In the genomic region with DNA sequence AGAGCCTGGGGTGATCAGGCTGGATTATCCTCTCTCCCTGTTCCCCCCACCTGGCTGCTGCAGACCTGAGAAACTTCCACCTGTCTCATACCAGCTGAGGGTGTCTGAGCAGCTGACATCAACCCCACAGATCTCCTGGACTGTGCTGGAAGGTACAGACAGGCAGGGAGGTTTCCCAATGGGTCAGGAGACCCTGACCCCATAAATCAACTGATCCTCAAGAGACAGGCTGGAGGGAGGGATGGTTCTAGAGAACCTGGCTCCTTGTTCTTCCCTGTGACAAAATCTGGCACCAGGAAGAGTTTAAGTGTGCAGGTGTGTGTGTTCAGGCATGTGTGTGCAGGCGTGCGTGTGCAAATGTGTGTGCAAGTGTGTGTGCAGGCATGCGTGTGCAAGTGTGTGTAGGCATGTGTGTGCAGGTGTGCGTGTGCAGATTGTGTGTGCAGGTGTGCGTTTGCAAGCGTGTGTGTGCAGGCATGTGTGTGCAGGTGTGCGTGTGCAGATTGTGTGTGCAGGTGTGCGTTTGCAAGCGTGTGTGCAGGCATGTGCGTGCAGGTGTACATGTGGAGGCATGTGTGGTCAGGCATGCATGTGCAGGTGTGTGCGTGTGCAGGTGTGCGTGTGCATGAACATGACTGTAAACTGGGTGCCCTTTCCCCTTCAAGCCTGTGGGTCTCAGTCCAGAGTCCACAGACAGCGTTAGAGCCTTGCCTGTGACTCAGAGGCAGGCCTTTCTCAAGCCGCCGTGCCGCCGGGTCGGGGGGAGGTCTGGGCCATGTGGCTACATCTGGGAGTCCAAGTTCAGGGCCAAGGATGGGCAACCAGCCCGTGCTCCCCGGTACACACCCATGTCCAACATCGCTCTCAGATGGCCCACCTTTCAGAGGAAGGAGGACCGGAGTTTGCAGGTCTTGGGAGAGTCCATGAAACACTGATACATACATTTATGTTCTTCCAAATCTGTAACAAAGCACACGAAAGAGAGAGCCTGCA, we compare ENCODE assay signal across 1 cellular context.
TF ChIP-seq lines count a peak whose summit lies in the region.

No MANE protein-coding gene starts in this region.

TF ChIP-seq in GM12878, 131 proteins besides CTCF, POLR2A, EP300 and RAD21:
- TF ChIP-seq SREBF2 (IDR thresholded peaks at IDR 0.05; ENCODE audit: low read length) (no peak), TCF3 (IDR thresholded peaks at IDR 0.05; ENCODE audit: borderline replicate concordance, insufficient read depth, low read depth, low read length) (peak; percentile 43; the same call in 1 of the 2 replicates)
- TF ChIP-seq, protein P1, sequence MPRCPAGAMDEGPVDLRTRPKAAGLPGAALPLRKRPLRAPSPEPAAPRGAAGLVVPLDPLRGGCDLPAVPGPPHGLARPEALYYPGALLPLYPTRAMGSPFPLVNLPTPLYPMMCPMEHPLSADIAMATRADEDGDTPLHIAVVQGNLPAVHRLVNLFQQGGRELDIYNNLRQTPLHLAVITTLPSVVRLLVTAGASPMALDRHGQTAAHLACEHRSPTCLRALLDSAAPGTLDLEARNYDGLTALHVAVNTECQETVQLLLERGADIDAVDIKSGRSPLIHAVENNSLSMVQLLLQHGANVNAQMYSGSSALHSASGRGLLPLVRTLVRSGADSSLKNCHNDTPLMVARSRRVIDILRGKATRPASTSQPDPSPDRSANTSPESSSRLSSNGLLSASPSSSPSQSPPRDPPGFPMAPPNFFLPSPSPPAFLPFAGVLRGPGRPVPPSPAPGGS (IDR thresholded peaks at IDR 0.05; ENCODE audit: borderline replicate concordance, insufficient read depth, low read depth, low read length, poor library complexity, severe bottlenecking) = peak; percentile 86
TF ChIP-seq in GM12878: peak in this region for 2.
